8 cellular contexts compared by ENCODE assay signal in genomic region chr21:39109163-39109530, GRCh38.
"Had no signal": no experiment of that assay in that cellular context is flagged by ENCODE, and none has a peak within 500 bp of the region (broad histone marks: within the 10 kb centered on the region; RNA-seq: fewer than 3 reads in every experiment).

No MANE protein-coding gene starts in this region.

- H3K36me3 ChIP-seq: HAP-1 had no signal

- H3K4me1 ChIP-seq: HAP-1 had no signal

- H3K9me3 Mint-ChIP-seq: HFFc6, IgD-negative memory B cell had no signal

- H3K27ac ChIP-seq: GM23248 had no signal

- H3K9me3 ChIP-seq: HAP-1 had no signal

- H3K4me3 ChIP-seq: GM23248, HAP-1 had no signal

- H3K36me3 Mint-ChIP-seq: IgD-negative memory B cell had no signal

- H3K27ac Mint-ChIP-seq: HFFc6 had no signal

- H3K4me3 Mint-ChIP-seq: HFFc6, IgD-negative memory B cell had no signal

- ATAC-seq: HCT116 had no signal

- H3K4me1 Mint-ChIP-seq: IgD-negative memory B cell had no signal

- DNase-seq: GOT3, H7, HFFc6, KBM-7 had no signal

- H3K9ac ChIP-seq: GM23248 had no signal

- H2AFZ ChIP-seq: GM23248 had no signal
